Comparison of ENCODE assay signal across 21 cellular contexts in the genomic region with DNA sequence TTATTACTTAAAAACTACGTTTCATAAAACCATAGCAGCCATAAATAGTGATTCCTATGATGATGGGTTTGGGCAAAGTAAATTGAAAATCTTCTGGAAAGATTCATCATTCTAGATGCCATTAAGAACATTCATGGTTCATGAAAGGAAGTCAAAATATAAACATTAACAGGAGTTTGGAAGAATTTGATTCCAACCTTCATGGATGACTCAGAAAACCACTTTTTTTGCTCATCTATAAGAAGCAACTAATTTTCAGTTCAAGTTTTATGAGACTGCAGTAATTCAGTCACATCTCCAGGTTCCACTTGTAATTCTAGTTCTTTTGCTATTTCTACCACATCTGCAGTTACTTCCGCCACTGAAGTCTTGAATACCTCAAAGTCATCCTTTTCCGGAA.
"Had no signal": no experiment of that assay in that cellular context is flagged by ENCODE, and none has a peak within 500 bp of the region (broad histone marks: within the 10 kb centered on the region; RNA-seq: fewer than 3 reads in every experiment).

No MANE protein-coding gene starts in this region.

- H3K27ac ChIP-seq: adrenal gland, ascending aorta, colonic mucosa, epithelial cell of prostate, foreskin keratinocyte, left ventricle myocardium inferior, thoracic aorta had no signal

- DNase-seq: activated CD4-positive, alpha-beta T cell treated with anti-CD3 and anti-CD28 coated beads, Interleukin-2, amount 10 ng/mL, durations not matched to agents 7 days and 5 days; activated CD4-positive, CD25-positive, alpha-beta regulatory T cell treated with anti-CD3 and anti-CD28 coated beads, Interleukin-2, amount 50 U/mL, for 72 hours; activated CD8-positive, alpha-beta T cell treated with anti-CD3 and anti-CD28 coated beads for 36 hours; activated gamma-delta T cell treated with Interleukin-2 at 50 U/mL for 16 hours; adrenal gland; colonic mucosa; immature natural killer cell; kidney glomerular epithelial cell; left ventricle myocardium inferior; midbrain; natural killer cell; retina; stimulated activated CD4-positive, alpha-beta T cell treated with anti-CD3 and anti-CD28 coated beads, Interleukin-2, amount 100 ng/mL, for 48 hours; stimulated activated CD8-positive, alpha-beta memory T cell treated with anti-CD3 and anti-CD28 coated beads, Interleukin-4, amount 100 ng/mL, for 48 hours; stimulated activated naive B cell treated with anti-CD40 and anti-IgM and Interleukin-4, amounts not matched to agents 10 μg/mL and 1 μg/mL and 100 μg/mL, for 72 hours; SW 1271; T-helper 17 cell had no signal

- ATAC-seq: activated CD8-positive, alpha-beta T cell treated with anti-CD3 and anti-CD28 coated beads for 36 hours; foreskin keratinocyte; natural killer cell; stimulated activated naive B cell treated with anti-CD40 and anti-IgM and Interleukin-4, amounts not matched to agents 10 μg/mL and 1 μg/mL and 100 μg/mL, for 72 hours; T-helper 17 cell had no signal

- H3K36me3 ChIP-seq: adrenal gland, ascending aorta, colonic mucosa, left ventricle myocardium inferior, thoracic aorta had no signal

- H3K4me3 ChIP-seq: adrenal gland, ascending aorta, colonic mucosa, left ventricle myocardium inferior, thoracic aorta had no signal

- H3K4me1 ChIP-seq: adrenal gland, ascending aorta, colonic mucosa, foreskin keratinocyte, left ventricle myocardium inferior had no signal

- H3K27me3 ChIP-seq: adrenal gland, ascending aorta, colonic mucosa, foreskin keratinocyte had no signal

- H3K9me3 ChIP-seq: adrenal gland, ascending aorta, colonic mucosa, thoracic aorta had no signal
